ENCODE assay signal across 10 cellular contexts in genomic region chr2:207632575-207633492, GRCh38. TPM values are rescaled to one million over a fixed set of nuclear protein-coding genes. Genes with fewer than 3 reads are reported as not detected.
DNase-seq lines count a peak whose midpoint lies in the region; ATAC-seq, FAIRE-seq and TF ChIP-seq lines count a peak whose summit lies in the region.
"Had no signal": no experiment of that assay in that cellular context is flagged by ENCODE, and none has a peak within 500 bp of the region (broad histone marks: within the 10 kb centered on the region; RNA-seq: fewer than 3 reads in every experiment).

No MANE protein-coding gene starts in this region.

- WGBS in mesodermal cell (ENCODE audit: insufficient coverage in 2 of 2), 2 experiments = 87 to 97% methylated on average over 6 to 8 of the region's 8 CpGs

- POLR2A ChIA-PET in activated CD8-positive, alpha-beta T cell treated with anti-CD3 and anti-CD28 coated beads for 36 hours (lab: Charles Lee) = interaction anchor here (1.0 to 1.1 kb wide), 2 partner anchors 8 to 30 kb away, joined by 3 read pairs; partner anchors contain the start of gene METTL21A

- H3K27me3 Mint-ChIP-seq in activated CD8-positive, alpha-beta T cell treated with anti-CD3 and anti-CD28 coated beads for 36 hours = no peaks in the 10 kb centered on the region

- intact Hi-C loops in activated CD8-positive, alpha-beta T cell treated with anti-CD3 and anti-CD28 coated beads for 36 hours (cut with micrococcal nuclease) = no loop called here

- H3K27ac Mint-ChIP-seq in activated CD8-positive, alpha-beta T cell treated with anti-CD3 and anti-CD28 coated beads for 36 hours = no peak overlapping the region

- TF ChIP-seq POLR2A in GM12891 (IDR thresholded peaks at IDR 0.05; ENCODE audit: low read depth, low read length) = no peak

- H3K9me3 ChIP-seq in mesodermal cell (ENCODE audit: control insufficient read depth, low read length) = no peaks in the 10 kb centered on the region
- H3K9me3 ChIP-seq: HAP-1 had no signal

- no peaks in the 10 kb centered on the region for H3K9me3 Mint-ChIP-seq in activated CD8-positive, alpha-beta T cell treated with anti-CD3 and anti-CD28 coated beads for 36 hours

- CTCF ChIA-PET in activated CD8-positive, alpha-beta T cell treated with anti-CD3 and anti-CD28 coated beads for 36 hours (lab: Charles Lee) = interaction anchor here (0.9 to 2.2 kb wide), 7 partner anchors 8 to 407 kb away, joined by 3 to 9 read pairs (median 3); partner anchors contain the start of gene METTL21A

- H3K4me3 Mint-ChIP-seq in activated CD8-positive, alpha-beta T cell treated with anti-CD3 and anti-CD28 coated beads for 36 hours = no peak overlapping the region

- no peaks in the 10 kb centered on the region for H3K36me3 ChIP-seq in mesodermal cell (ENCODE audit: control insufficient read depth, insufficient read depth, low read length)
- H3K36me3 ChIP-seq: HAP-1 had no signal

- no peaks in the 10 kb centered on the region for H3K36me3 Mint-ChIP-seq in activated CD8-positive, alpha-beta T cell treated with anti-CD3 and anti-CD28 coated beads for 36 hours (ENCODE audit: low read depth)

- H3K4me1 ChIP-seq in mesodermal cell (ENCODE audit: control insufficient read depth, insufficient read depth, low read length, poor library complexity, severe bottlenecking) = peaks cover 3% of the 10 kb centered on the region

- FAIRE-seq in GM12891 (lab: Jason Lieb, UNC) = no peak
- FAIRE-seq: TTC549 had no signal

- H3K4me1 Mint-ChIP-seq in activated CD8-positive, alpha-beta T cell treated with anti-CD3 and anti-CD28 coated beads for 36 hours (ENCODE audit: low read depth) = peaks cover 10% of the 10 kb centered on the region

- no peak overlapping the region for H3K4me3 ChIP-seq in mesodermal cell (ENCODE audit: extremely low read depth, insufficient read depth, low read length, poor library complexity, severe bottlenecking)
- H3K4me3 ChIP-seq: HAP-1 had no signal

- peak; percentile 92 for ATAC-seq in activated CD8-positive, alpha-beta T cell treated with anti-CD3 and anti-CD28 coated beads for 36 hours
- ATAC-seq in HG02840 (IDR thresholded peaks at IDR 0.05; ENCODE audit: low FRiP score, unreplicated experiment) = no peak

- DNase-seq in GM12891 (ENCODE audit: insufficient read length, low spot score) (no peak), HT1080 (ENCODE audit: low read depth) (peak; percentile 67), germinal center (ENCODE audit: low spot score) (no peak), caudate nucleus (lab: John Stamatoyannopoulos, UW) (no peak), NCI-H524 (lab: John Stamatoyannopoulos, UW) (no peak)
- DNase-seq in activated CD8-positive, alpha-beta T cell treated with anti-CD3 and anti-CD28 coated beads for 36 hours = peak; percentile 37

- H3K27ac ChIP-seq in mesodermal cell (ENCODE audit: low read depth, low read length, severe bottlenecking) (peak overlapping the region; percentile 20), caudate nucleus (ENCODE audit: low read depth, low read length) (no peak overlapping the region)

- no peak for TF ChIP-seq CTCF in activated CD8-positive, alpha-beta T cell treated with anti-CD3 and anti-CD28 coated beads for 36 hours (IDR thresholded peaks at IDR 0.05)

TF ChIP-seq in GM12891, 5 proteins besides CTCF, POLR2A, EP300 and RAD21:
- no peak for TF ChIP-seq POLR2AphosphoS5 (IDR thresholded peaks at IDR 0.05; ENCODE audit: low read depth, low read length)
- no peak for TF ChIP-seq TAF1 (IDR thresholded peaks at IDR 0.05; ENCODE audit: low read depth, low read length)
- TF ChIP-seq SPI1 (IDR thresholded peaks at IDR 0.05; ENCODE audit: low read depth, low read length) = peak; percentile 35
TF ChIP-seq in GM12891: peak in this region for 1.

RNA-seq across cellular contexts. Expression of gene METTL21A, which starts 7.6 kb away (rescaled TPM):
- polyA plus RNA-seq in GM12891 (2012; ENCODE audit: low read depth, missing spikeins) = 10.2 TPM
- 22.2 and 29.0 TPM in 2 replicates for total RNA-seq in HT1080 (2014; rRNA removed; shearing (Covaris generic))
- 33.9 and 35.1 TPM in 2 replicates for polyA plus RNA-seq in HT1080 (2015; cell fraction: cytosol; rRNA removed)
- polyA plus RNA-seq in HT1080 (2015; cell fraction: nucleus; rRNA removed) = 11.4 and 11.7 TPM in 2 replicates
- 10 to 100 TPM; 28.9 to 30.7 TPM for total RNA-seq in activated CD8-positive, alpha-beta T cell treated with anti-CD3 and anti-CD28 coated beads for 36 hours
- polyA plus RNA-seq in mesodermal cell (2013, experiment 1 of 2) = 25.4 TPM
- 26.7 TPM for polyA plus RNA-seq in mesodermal cell (2013, experiment 2 of 2)

Comparison
In these comparisons a context has a peak if more than half of its experiments do, and no peak if none do; other contexts are left out.
1. DNase-seq: peak in HT1080 (single experiment) and activated CD8-positive, alpha-beta T cell treated with anti-CD3 and anti-CD28 coated beads for 36 hours (single experiment); none in GM12891 (single experiment), germinal center (single experiment), caudate nucleus (0 of 61) and NCI-H524 (0 of 2).